2 cellular contexts compared by ENCODE assay signal in genomic region chr17:46140645-46141197, GRCh38.
TF ChIP-seq lines count a peak whose summit lies in the region.

No MANE protein-coding gene starts in this region.

TF ChIP-seq in GM12878, 131 proteins besides CTCF, POLR2A, EP300 and RAD21 (continued from another document):
- no peak for TF ChIP-seq ZBED1 (IDR thresholded peaks at IDR 0.05; ENCODE audit: borderline replicate concordance)
- no peak for TF ChIP-seq MXI1 (IDR thresholded peaks at IDR 0.05; ENCODE audit: low read depth, low read length)

TF ChIP-seq in SK-N-SH treated with all-trans-retinoic acid at 6 μM for 48 hours, 23 proteins besides CTCF, POLR2A, EP300 and RAD21:
- TF ChIP-seq ARNTL (CRISPR knock-in tag; IDR thresholded peaks at IDR 0.05; ENCODE audit: borderline replicate concordance, low read depth) = no peak
- no peak for TF ChIP-seq GLIS3 (CRISPR knock-in tag; IDR thresholded peaks at IDR 0.05)
- no peak for TF ChIP-seq SNAI2 (CRISPR knock-in tag; IDR thresholded peaks at IDR 0.05)
- no peak for TF ChIP-seq TSHZ2 (CRISPR knock-in tag; IDR thresholded peaks at IDR 0.05)
- TF ChIP-seq TCF4 (CRISPR knock-in tag; IDR thresholded peaks at IDR 0.05; ENCODE audit: borderline replicate concordance) = no peak
- no peak for TF ChIP-seq CSRNP3 (CRISPR knock-in tag; IDR thresholded peaks at IDR 0.05)
